Comparison of ENCODE assay signal across 12 cellular contexts in genomic region chr6:135703621-135704020, GRCh38.
A peak's percentile ranks its signal among the peaks of the same experiment; 100 is the strongest.
DNase-seq lines count a peak whose midpoint lies in the region; ATAC-seq, FAIRE-seq and TF ChIP-seq lines count a peak whose summit lies in the region.
"Had no signal": no experiment of that assay in that cellular context is flagged by ENCODE, and none has a peak within 500 bp of the region (broad histone marks: within the 10 kb centered on the region; RNA-seq: fewer than 3 reads in every experiment).

No MANE protein-coding gene starts in this region.

- no peaks in the 10 kb centered on the region for H3K27me3 ChIP-seq in HAP-1 (ENCODE audit: low read depth)
- H3K27me3 ChIP-seq in sigmoid colon = no peaks in the 10 kb centered on the region

- CTCF ChIA-PET in Calu3 (lab: Charles Lee) = no interaction called here

- no peak for TF ChIP-seq EP300 in sigmoid colon (IDR thresholded peaks at IDR 0.05)

- no peak for TF ChIP-seq POLR2A in sigmoid colon (IDR thresholded peaks at IDR 0.05)

- H3K36me3 Mint-ChIP-seq in Calu3 (ENCODE audit: insufficient read depth, unreplicated experiment) = no peaks in the 10 kb centered on the region
- H3K36me3 Mint-ChIP-seq: CD4-positive, CD25-positive, alpha-beta regulatory T cell had no signal

- H3K36me3 ChIP-seq in HAP-1 (replicated peaks) (no peaks in the 10 kb centered on the region), sigmoid colon (no peaks in the 10 kb centered on the region)

- 82 to 85% methylated on average over 3 of the region's 3 CpGs for WGBS in sigmoid colon, 2 donors

- H3K4me3 ChIP-seq in AG10803 (ENCODE audit: low read length) (no peak overlapping the region), HAP-1 (no peak overlapping the region), sigmoid colon (no peak overlapping the region)

- H3K4me1 Mint-ChIP-seq in Calu3 (ENCODE audit: low read depth, unreplicated experiment) = no peaks in the 10 kb centered on the region
- H3K4me1 Mint-ChIP-seq: CD4-positive, CD25-positive, alpha-beta regulatory T cell had no signal

- no peak overlapping the region for H3K27ac ChIP-seq in sigmoid colon

- ATAC-seq in HG02981 (IDR thresholded peaks at IDR 0.05; ENCODE audit: unreplicated experiment) = peak; percentile 81

- no peaks in the 10 kb centered on the region for H3K9me3 ChIP-seq in HAP-1
- no peaks in the 10 kb centered on the region for H3K9me3 ChIP-seq in sigmoid colon

- DNase-seq in AG10803 (ENCODE audit: low read depth) (peak; percentile 33), GM19239 (ENCODE audit: insufficient read length, low spot score) (peak; percentile 8), OCI-M1 (lab: John Stamatoyannopoulos, UW) (peak; percentile 86), Calu3 (no peak), HAP-1 (ENCODE audit: low spot score in 2 of 2) (no peak), sigmoid colon (no peak), GF-D8 (lab: John Stamatoyannopoulos, UW) (no peak)
- DNase-seq: CD4-positive, CD25-positive, alpha-beta regulatory T cell; H7; NCI-H774 had no signal

- intact Hi-C loops in Calu3 (cut with micrococcal nuclease; ENCODE audit: unreplicated experiment) = no loop called here
- intact Hi-C loops in sigmoid colon (cut with DNase I) = no loop called here

- TF ChIP-seq CTCF in AG10803 (conservative IDR thresholded peaks at IDR 0.05; ENCODE audit: low read length) (no peak), Calu3 (IDR thresholded peaks at IDR 0.05; ENCODE audit: unreplicated experiment) (no peak), sigmoid colon (IDR thresholded peaks at IDR 0.05) (no peak)

- H3K27ac Mint-ChIP-seq in Calu3 (ENCODE audit: unreplicated experiment) = no peak overlapping the region
- H3K27ac Mint-ChIP-seq: CD4-positive, CD25-positive, alpha-beta regulatory T cell had no signal

- FAIRE-seq in GM19239 (lab: Jason Lieb, UNC) = peak; percentile 69
- FAIRE-seq: endometrium had no signal

- H3K27me3 Mint-ChIP-seq in Calu3 (ENCODE audit: unreplicated experiment) = no peaks in the 10 kb centered on the region

- no peak overlapping the region for H3K4me3 Mint-ChIP-seq in Calu3 (ENCODE audit: low read depth, unreplicated experiment)
- H3K4me3 Mint-ChIP-seq: CD4-positive, CD25-positive, alpha-beta regulatory T cell had no signal

- in situ Hi-C loops in HAP-1 (cut with MboI; ENCODE audit: low sequenced_read_pairs) = no loop called here

- H3K9me3 Mint-ChIP-seq in Calu3 (ENCODE audit: low read depth, unreplicated experiment) = no peaks in the 10 kb centered on the region

- H3K4me1 ChIP-seq in HAP-1 = no peaks in the 10 kb centered on the region
- H3K4me1 ChIP-seq in sigmoid colon = no peaks in the 10 kb centered on the region

- BruUV-seq in Calu3 (replicated peaks; lab: Mats Ljungman, UMichigan) = no TSS peak

Comparison
In these comparisons a context has a peak if more than half of its experiments do, and no peak if none do; other contexts are left out.
1. DNase-seq: peak in AG10803 (single experiment), GM19239 (single experiment) and OCI-M1 (single experiment); none in Calu3 (single experiment), HAP-1 (0 of 2), sigmoid colon (single experiment) and GF-D8 (single experiment).